Comparison of ENCODE assay signal across 15 cellular contexts in the genomic region with DNA sequence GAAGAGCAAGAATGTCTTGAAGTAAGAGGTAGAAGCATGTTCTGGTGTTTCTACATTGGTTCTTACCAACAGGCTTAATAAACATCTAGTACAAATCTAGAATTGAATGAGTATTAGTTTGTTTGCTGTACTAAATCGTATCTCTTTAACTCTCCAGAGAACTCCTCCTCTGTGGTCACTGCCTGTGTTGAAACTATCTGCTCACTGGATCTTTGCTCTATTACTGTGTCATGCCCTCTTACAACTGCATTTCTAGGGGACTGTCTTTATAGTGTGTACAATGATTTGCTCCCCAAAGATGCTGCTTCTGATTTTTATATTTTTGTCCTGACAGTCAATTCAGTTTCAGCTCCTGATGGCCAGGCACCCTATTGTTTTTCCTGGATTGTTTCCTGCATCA. TPM values are rescaled to one million over a fixed set of nuclear protein-coding genes. Genes with fewer than 3 reads are reported as not detected.
A peak's percentile ranks its signal among the peaks of the same experiment; 100 is the strongest.
DNase-seq lines count a peak whose midpoint lies in the region; ATAC-seq and TF ChIP-seq lines count a peak whose summit lies in the region.
"Had no signal": no experiment of that assay in that cellular context is flagged by ENCODE, and none has a peak within 500 bp of the region (broad histone marks: within the 10 kb centered on the region; RNA-seq: fewer than 3 reads in every experiment).

No MANE protein-coding gene starts in this region.

- no peak overlapping the region for H2AK5ac ChIP-seq in mesenchymal stem cell (ENCODE audit: low read length, severe bottlenecking)

- no peak overlapping the region for H3K23ac ChIP-seq in mesenchymal stem cell (ENCODE audit: low read length in 2 of 2)

- WGBS in mesenchymal stem cell = no CpG with 5 or more reads among the region's 1 CpG

- H3K9me3 Mint-ChIP-seq in HFFc6 = peaks cover 12% of the 10 kb centered on the region
- H3K9me3 Mint-ChIP-seq in naive thymus-derived CD4-positive, alpha-beta T cell = peaks cover 0 to 10% (median 6%) of the 10 kb centered on the region in 11 donors

- no peak overlapping the region for H2BK12ac ChIP-seq in mesenchymal stem cell (ENCODE audit: low read length in 2 of 2)

- H3K27ac Mint-ChIP-seq in HFFc6 = peak overlapping the region; percentile 93
- no peak overlapping the region for H3K27ac Mint-ChIP-seq in naive thymus-derived CD4-positive, alpha-beta T cell
- H3K27ac Mint-ChIP-seq: CD4-positive, alpha-beta memory T cell had no signal

- H3K9ac ChIP-seq in mesenchymal stem cell (ENCODE audit: low read length) = peak overlapping the region; percentile 28

- CTCF ChIA-PET in naive thymus-derived CD4-positive, alpha-beta T cell (lab: Charles Lee) = no interaction called here

- H3K14ac ChIP-seq in mesenchymal stem cell (ENCODE audit: low read length in 2 of 2) = no peak overlapping the region

- no peak for ATAC-seq in HG02642 (IDR thresholded peaks at IDR 0.05; ENCODE audit: poor library complexity, unreplicated experiment)
- no peak for ATAC-seq in naive thymus-derived CD4-positive, alpha-beta T cell
- ATAC-seq: A549, HCT116 had no signal

- peak overlapping the region in 1 of 2 experiments; percentile 41 for H3K18ac ChIP-seq in mesenchymal stem cell (ENCODE audit: low read depth in 1 of 2, low read length in 2 of 2)

- no peaks in the 10 kb centered on the region for H3K9me3 ChIP-seq in mesenchymal stem cell (ENCODE audit: control insufficient read depth, low read length)
- no peaks in the 10 kb centered on the region for H3K9me3 ChIP-seq in naive thymus-derived CD4-positive, alpha-beta T cell (ENCODE audit: control insufficient read depth in 2 of 3, low read length in 3 of 3)

- no peak overlapping the region for H2AFZ ChIP-seq in mesenchymal stem cell (ENCODE audit: low read depth, low read length)

- H3K27me3 ChIP-seq in mesenchymal stem cell (ENCODE audit: control insufficient read depth in 1 of 2, insufficient read depth in 1 of 2, low read length in 2 of 2) = no peaks in the 10 kb centered on the region
- no peaks in the 10 kb centered on the region for H3K27me3 ChIP-seq in naive thymus-derived CD4-positive, alpha-beta T cell (ENCODE audit: control insufficient read depth in 2 of 2, insufficient read depth in 2 of 2, low read length in 2 of 2)

- intact Hi-C loops in naive thymus-derived CD4-positive, alpha-beta T cell (cut with micrococcal nuclease) = no loop called here

- H3K4me3 Mint-ChIP-seq in HFFc6 = no peak overlapping the region
- H3K4me3 Mint-ChIP-seq in naive thymus-derived CD4-positive, alpha-beta T cell = no peak overlapping the region
- H3K4me3 Mint-ChIP-seq: CD4-positive, alpha-beta memory T cell had no signal

- POLR2A ChIA-PET in naive thymus-derived CD4-positive, alpha-beta T cell (lab: Charles Lee) = no interaction called here

- no peak overlapping the region for H4K91ac ChIP-seq in mesenchymal stem cell (ENCODE audit: low read length)

- no peak overlapping the region for H3K4me3 ChIP-seq in mesenchymal stem cell (ENCODE audit: insufficient read depth in 1 of 2, low read depth in 1 of 2, low read length in 2 of 2)
- H3K4me3 ChIP-seq in naive thymus-derived CD4-positive, alpha-beta T cell (ENCODE audit: low read length) = no peak overlapping the region
- H3K4me3 ChIP-seq: A549 had no signal

- no peak overlapping the region for H3K4me2 ChIP-seq in mesenchymal stem cell (ENCODE audit: low read length, poor library complexity, severe bottlenecking)
- H3K4me2 ChIP-seq: A549 had no signal

- no peak overlapping the region for H2BK15ac ChIP-seq in mesenchymal stem cell (ENCODE audit: low read depth, poor library complexity, severe bottlenecking)

- H3K4ac ChIP-seq in mesenchymal stem cell (ENCODE audit: low read depth in 1 of 2, low read length in 2 of 2) = no peak overlapping the region

- no peaks in the 10 kb centered on the region for H3K27me3 Mint-ChIP-seq in HFFc6 (ENCODE audit: insufficient read depth)
- peaks cover 0 to 11% (median 0%) of the 10 kb centered on the region in 5 donors for H3K27me3 Mint-ChIP-seq in naive thymus-derived CD4-positive, alpha-beta T cell
- H3K27me3 Mint-ChIP-seq: CD4-positive, alpha-beta memory T cell had no signal

- TF ChIP-seq CTCF in HFFc6 (IDR thresholded peaks at IDR 0.05) = no peak

- no peaks in the 10 kb centered on the region for H3K36me3 ChIP-seq in mesenchymal stem cell (ENCODE audit: control insufficient read depth in 1 of 2, insufficient read depth in 2 of 2, low read depth in 1 of 2, low read length in 2 of 2)
- no peaks in the 10 kb centered on the region for H3K36me3 ChIP-seq in naive thymus-derived CD4-positive, alpha-beta T cell (ENCODE audit: control insufficient read depth in 2 of 3, insufficient read depth in 3 of 3, low read length in 3 of 3)

- DNase-seq in ELR (ENCODE audit: low read depth) (peak; percentile 59), HFFc6 (peak; percentile 35), M059J (ENCODE audit: low read depth) (peak; percentile 56), mesenchymal stem cell (peak; percentile 60), substantia nigra (lab: John Stamatoyannopoulos, UW) (no peak)
- no peak for DNase-seq in naive thymus-derived CD4-positive, alpha-beta T cell
- DNase-seq: 8988T; C1 segment of cervical spinal cord; CD4-positive, alpha-beta memory T cell; DMS 273 treated with DMSO at 0.1 percent for 48 hours; DMS79; GOT3 had no signal

- H3K79me1 ChIP-seq in mesenchymal stem cell (replicated peaks; ENCODE audit: low read length, poor library complexity, severe bottlenecking) = no peaks in the 10 kb centered on the region

- no peak overlapping the region for H2BK5ac ChIP-seq in mesenchymal stem cell (ENCODE audit: low read depth, low read length, poor library complexity, severe bottlenecking)

- peaks cover 13% of the 10 kb centered on the region for H3K36me3 Mint-ChIP-seq in HFFc6 (ENCODE audit: low read depth)
- peaks cover 0 to 3% (median 0%) of the 10 kb centered on the region in 5 donors for H3K36me3 Mint-ChIP-seq in naive thymus-derived CD4-positive, alpha-beta T cell
- H3K36me3 Mint-ChIP-seq: CD4-positive, alpha-beta memory T cell had no signal

- H3K4me1 ChIP-seq in mesenchymal stem cell (ENCODE audit: control insufficient read depth, insufficient read depth, low read depth, low read length) = no peaks in the 10 kb centered on the region
- H3K4me1 ChIP-seq in naive thymus-derived CD4-positive, alpha-beta T cell (ENCODE audit: control insufficient read depth in 2 of 2, insufficient read depth in 2 of 2, low read length in 2 of 2) = no peaks in the 10 kb centered on the region

- no peak overlapping the region for H3K27ac ChIP-seq in mesenchymal stem cell (ENCODE audit: low read length, poor library complexity, severe bottlenecking)
- no peak overlapping the region for H3K27ac ChIP-seq in substantia nigra (ENCODE audit: low read depth, low read length, poor library complexity, severe bottlenecking)
- no peak overlapping the region for H3K27ac ChIP-seq in naive thymus-derived CD4-positive, alpha-beta T cell (ENCODE audit: low read depth, low read length)
- H3K27ac ChIP-seq: A549 had no signal

- H4K8ac ChIP-seq in mesenchymal stem cell (ENCODE audit: low read length) = no peak overlapping the region

- H3K4me1 Mint-ChIP-seq in HFFc6 (ENCODE audit: low read depth) = no peaks in the 10 kb centered on the region; the same call in none of the 2 replicates
- H3K4me1 Mint-ChIP-seq in naive thymus-derived CD4-positive, alpha-beta T cell = no peaks in the 10 kb centered on the region
- H3K4me1 Mint-ChIP-seq: CD4-positive, alpha-beta memory T cell had no signal

- no peak overlapping the region for H2BK120ac ChIP-seq in mesenchymal stem cell (ENCODE audit: low read depth, low read length)

RNA-seq across cellular contexts. Expression of gene E2F7, which starts 50.1 kb away (rescaled TPM):
- 10 to 100 TPM in 5 of 6 experiments, 1 to 10 TPM in 1; 6.3 to 24.4 (median 18.0) TPM for total RNA-seq in HFFc6 (2021; fragmentation: NEBNext Ultra II Directional; extraction: Animal tissue kit (Norgen Biotek cat#: 25700))
- total RNA-seq in M059J (2014; rRNA removed; shearing (Covaris generic)) = 27.4 and 36.7 TPM in 2 replicates
- polyA plus RNA-seq in mesenchymal stem cell (2013, experiment 1 of 2) = 6.2 TPM
- 6.5 TPM for polyA plus RNA-seq in mesenchymal stem cell (2013, experiment 2 of 2)
- 10 to 100 TPM in 1 of 5 experiments, under 1 TPM in 1, not detected in 3; 0.22 to 17.6 TPM for total RNA-seq in naive thymus-derived CD4-positive, alpha-beta T cell
- not detected for polyA plus RNA-seq in naive thymus-derived CD4-positive, alpha-beta T cell
- polyA plus RNA-seq: CD4-positive, alpha-beta memory T cell had no signal

Comparison
In these comparisons a context has a peak if more than half of its experiments do, and no peak if none do; other contexts are left out.
1. DNase-seq: peak in ELR (single experiment), HFFc6 (single experiment), M059J (single experiment) and mesenchymal stem cell (single experiment); none in substantia nigra (0 of 49) and naive thymus-derived CD4-positive, alpha-beta T cell (0 of 9).